1 cellular context compared by ENCODE assay signal in the genomic region with DNA sequence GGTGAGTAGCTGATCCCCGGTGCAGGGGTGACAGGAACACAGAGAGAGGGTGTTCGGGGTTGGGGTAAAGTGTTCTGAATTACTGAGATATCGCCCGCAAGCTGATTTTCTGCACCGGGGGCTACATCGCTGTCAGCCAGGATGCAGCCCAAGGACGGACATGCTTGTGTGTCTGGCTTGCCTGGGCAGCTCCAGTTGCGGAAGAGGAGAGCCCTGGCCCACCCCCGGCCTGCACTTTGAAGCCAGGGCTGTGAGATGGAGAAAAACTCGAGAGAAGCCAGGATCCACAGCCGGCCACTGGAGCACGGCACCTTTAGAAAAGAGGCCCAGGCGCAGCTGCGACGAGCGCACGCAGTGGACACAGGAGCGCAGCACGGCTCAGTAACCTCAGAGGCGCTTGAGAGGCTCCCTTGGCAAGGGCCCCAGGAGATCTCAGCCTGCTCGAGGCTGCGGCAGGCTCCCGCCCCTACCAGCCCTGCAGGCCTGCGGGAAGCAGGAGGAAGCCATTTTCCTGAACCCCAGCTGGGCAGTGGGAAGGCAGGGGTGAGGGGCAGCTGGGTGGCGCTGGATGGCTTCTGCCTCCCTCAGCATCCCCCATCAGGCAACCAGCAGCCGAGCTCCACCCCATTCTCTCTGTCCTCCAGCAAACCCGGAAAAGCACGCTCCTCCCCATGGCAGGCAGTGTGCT.
TF ChIP-seq lines count a peak whose summit lies in the region.

No MANE protein-coding gene starts in this region.

TF ChIP-seq in liver, 16 proteins besides CTCF, POLR2A, EP300 and RAD21 (continued from another document):
- TF ChIP-seq ZBTB33 (IDR thresholded peaks at IDR 0.05) (no peak), RXRA (IDR thresholded peaks at IDR 0.05) (no peak), HNF4A (conservative IDR thresholded peaks at IDR 0.05) (no peak), TAF1 (conservative IDR thresholded peaks at IDR 0.05) (no peak), YY1 (IDR thresholded peaks at IDR 0.05) (peak; percentile 26), EGR1 (IDR thresholded peaks at IDR 0.05; ENCODE audit: low read depth in 2 of 2) (no peak), HNF4G (IDR thresholded peaks at IDR 0.05) (no peak), REST (IDR thresholded peaks at IDR 0.05) (no peak)
